ENCODE assay signal across 12 cellular contexts in genomic region chr12:110289021-110289710, GRCh38. TPM values are rescaled to one million over a fixed set of nuclear protein-coding genes. Genes with fewer than 3 reads are reported as not detected.
DNase-seq lines count a peak whose midpoint lies in the region; ATAC-seq, FAIRE-seq and TF ChIP-seq lines count a peak whose summit lies in the region.
"Had no signal": no experiment of that assay in that cellular context is flagged by ENCODE, and none has a peak within 500 bp of the region (broad histone marks: within the 10 kb centered on the region; RNA-seq: fewer than 3 reads in every experiment).

No MANE protein-coding gene starts in this region.

- TF ChIP-seq CTCF in WTC11 (IDR thresholded peaks at IDR 0.05), result no peak
- TF ChIP-seq CTCF in fibroblast of lung (conservative IDR thresholded peaks at IDR 0.05 in 1 of 2, IDR thresholded peaks at IDR 0.05 in 1 of 2; ENCODE audit: low read depth in 1 of 2, low read length in 2 of 2), result no peak
- TF ChIP-seq CTCF in pancreas (IDR thresholded peaks at IDR 0.05), result no peak

- H2AFZ ChIP-seq in fibroblast of lung (ENCODE audit: low read length), result no peak overlapping the region

- H3K4me3 ChIP-seq in CD4-positive, alpha-beta memory T cell (ENCODE audit: low read length in 2 of 2), result no peak overlapping the region
- H3K4me3 ChIP-seq in fibroblast of lung (replicated peaks in 1 of 4; ENCODE audit: control extremely low read depth in 1 of 4, insufficient read depth in 1 of 4, low read depth in 3 of 4, low read length in 4 of 4) (peak overlapping the region in 1 of 4 experiments; percentile 12), pancreas (no peak overlapping the region)

- no peak overlapping the region for H3K9ac ChIP-seq in fibroblast of lung (ENCODE audit: insufficient read depth, low read length)

- peaks cover 92% of the 10 kb centered on the region for H3K79me2 ChIP-seq in fibroblast of lung (ENCODE audit: control insufficient read depth, insufficient read depth, low read length)

- no peak for ATAC-seq in WTC11
- peak; percentile 21 to 48 (median 32) for ATAC-seq in pancreas
- no peak for ATAC-seq in GM18517 (IDR thresholded peaks at IDR 0.05; ENCODE audit: unreplicated experiment)
- ATAC-seq in GM21576 (IDR thresholded peaks at IDR 0.05; ENCODE audit: unreplicated experiment), result no peak
- no peak for ATAC-seq in GM18511 (IDR thresholded peaks at IDR 0.05; ENCODE audit: unreplicated experiment)

- peaks cover 19% of the 10 kb centered on the region for H4K20me1 ChIP-seq in fibroblast of lung (ENCODE audit: control insufficient read depth, extremely low read depth, insufficient read depth, low read length)

- no peaks in the 10 kb centered on the region for H3K9me3 Mint-ChIP-seq in CD4-positive, alpha-beta memory T cell
- H3K9me3 Mint-ChIP-seq in WTC11, result no peaks in the 10 kb centered on the region
- H3K9me3 Mint-ChIP-seq: CD14-positive monocyte had no signal

- no peak overlapping the region for H3K27ac ChIP-seq in CD4-positive, alpha-beta memory T cell (ENCODE audit: low read depth, low read length)
- peak overlapping the region; percentile 23 for H3K27ac ChIP-seq in fibroblast of lung (ENCODE audit: insufficient read depth, low read length)
- H3K27ac ChIP-seq in pancreas, result no peak overlapping the region
- H3K27ac ChIP-seq: HL-60 had no signal

- CTCF ChIA-PET in CD4-positive, alpha-beta memory T cell (lab: Charles Lee; ENCODE audit: partially characterized antibody), result interaction anchor here (0.8 to 2.0 kb wide), 3 partner anchors 33 to 221 kb away, joined by 3 to 5 read pairs (median 3); no protein-coding TSS in a partner anchor
- CTCF ChIA-PET in WTC11 (lab: Charles Lee), result interaction anchor here (0.6 kb wide), 1 partner anchor 187 kb away, joined by 3 read pairs; no protein-coding TSS in a partner anchor

- intact Hi-C loops in CD4-positive, alpha-beta memory T cell (cut with micrococcal nuclease), result no loop called here
- intact Hi-C loops in pancreas (cut with DNase I), result no loop called here

- POLR2A ChIA-PET in CD4-positive, alpha-beta memory T cell (lab: Charles Lee; ENCODE audit: partially characterized antibody), result interaction anchor here (1.3 to 2.2 kb wide), 2 partner anchors 9 to 18 kb away, joined by 3 to 9 read pairs; partner anchors contain the start of gene ATP2A2
- POLR2A ChIA-PET in WTC11 (lab: Charles Lee), result no interaction called here

- 16 to 21% methylated on average over 3 of the region's 3 CpGs for WGBS in pancreas, 2 donors

- H3K4me1 ChIP-seq in CD4-positive, alpha-beta memory T cell (ENCODE audit: insufficient read depth, low read length), result peaks cover 60% of the 10 kb centered on the region
- H3K4me1 ChIP-seq in fibroblast of lung (ENCODE audit: control insufficient read depth, extremely low read depth, insufficient read depth, low read length), result peaks cover 3% of the 10 kb centered on the region
- H3K4me1 ChIP-seq in pancreas, result peaks cover 7 to 29% (median 25%) of the 10 kb centered on the region in 3 donors

- peaks cover 18% of the 10 kb centered on the region for H3K36me3 ChIP-seq in CD4-positive, alpha-beta memory T cell (ENCODE audit: insufficient read depth, low read length)
- peaks cover 9% of the 10 kb centered on the region for H3K36me3 ChIP-seq in fibroblast of lung (ENCODE audit: control insufficient read depth, insufficient read depth, low read length)
- H3K36me3 ChIP-seq in pancreas, result peaks cover 0 to 16% (median 12%) of the 10 kb centered on the region in 3 donors

- peaks cover 40 to 62% (median 49%) of the 10 kb centered on the region in 4 donors for H3K4me1 Mint-ChIP-seq in CD4-positive, alpha-beta memory T cell
- H3K4me1 Mint-ChIP-seq in WTC11, result peaks cover 25% of the 10 kb centered on the region

- peak overlapping the region in 5 of 8 donors; percentile 8 to 66 (median 56) for H3K4me3 Mint-ChIP-seq in CD4-positive, alpha-beta memory T cell
- H3K4me3 Mint-ChIP-seq in WTC11, result no peak overlapping the region
- H3K4me3 Mint-ChIP-seq: CD14-positive monocyte had no signal

- no peaks in the 10 kb centered on the region for H3K9me3 ChIP-seq in CD4-positive, alpha-beta memory T cell (ENCODE audit: control insufficient read depth in 1 of 2, low read length in 2 of 2)
- H3K9me3 ChIP-seq in fibroblast of lung (ENCODE audit: control insufficient read depth, insufficient read depth, low read depth, low read length) (no peaks in the 10 kb centered on the region), pancreas (no peaks in the 10 kb centered on the region)

- peaks cover 24 to 70% of the 10 kb centered on the region in 2 donors for H3K36me3 Mint-ChIP-seq in CD4-positive, alpha-beta memory T cell
- peaks cover 75% of the 10 kb centered on the region for H3K36me3 Mint-ChIP-seq in WTC11

- H3K4me2 ChIP-seq in fibroblast of lung (ENCODE audit: extremely low read depth, insufficient read depth, low read length), result peak overlapping the region; percentile 42

- H3K27me3 Mint-ChIP-seq in CD4-positive, alpha-beta memory T cell, result no peaks in the 10 kb centered on the region
- no peaks in the 10 kb centered on the region for H3K27me3 Mint-ChIP-seq in WTC11 (ENCODE audit: low read depth)

- peak overlapping the region in 5 of 7 donors; percentile 33 to 82 (median 77) for H3K27ac Mint-ChIP-seq in CD4-positive, alpha-beta memory T cell
- 0 out of 2 replicates have a peak overlapping the region, but pooled peaks have one; percentile 35 for H3K27ac Mint-ChIP-seq in WTC11

- no peaks in the 10 kb centered on the region for H3K27me3 ChIP-seq in CD4-positive, alpha-beta memory T cell (ENCODE audit: insufficient read depth, low read length)
- no peaks in the 10 kb centered on the region for H3K27me3 ChIP-seq in fibroblast of lung (ENCODE audit: control insufficient read depth, insufficient read depth, low read length)
- H3K27me3 ChIP-seq in pancreas, result no peaks in the 10 kb centered on the region

- FAIRE-seq in pancreas (lab: Jason Lieb, UNC), result no peak

- no peak for DNase-seq in CD4-positive, alpha-beta memory T cell
- DNase-seq in WTC11 (ENCODE audit: low spot score), result no peak
- DNase-seq in fibroblast of lung (ENCODE audit: low read depth in 2 of 2), result no peak
- DNase-seq in pancreas, result no peak
- no peak for DNase-seq in activated CD4-positive, alpha-beta T cell treated with anti-CD3 and anti-CD28 coated beads for 4 hours
- DNase-seq: central memory CD4-positive, alpha-beta T cell; NCI-H1105 treated with DMSO at 0.1 percent for 48 hours had no signal

TF ChIP-seq in WTC11, 78 proteins besides CTCF, POLR2A, EP300 and RAD21:
- no peak for TF ChIP-seq NR1H2 (CRISPR knock-in tag; IDR thresholded peaks at IDR 0.05)
- TF ChIP-seq SOX15 (CRISPR knock-in tag; IDR thresholded peaks at IDR 0.05), result no peak
- no peak for TF ChIP-seq ESRRA (CRISPR knock-in tag; IDR thresholded peaks at IDR 0.05; ENCODE audit: borderline replicate concordance)
- TF ChIP-seq ZNF121 (CRISPR knock-in tag; IDR thresholded peaks at IDR 0.05), result no peak
- no peak for TF ChIP-seq RELA (CRISPR knock-in tag; IDR thresholded peaks at IDR 0.05; ENCODE audit: borderline replicate concordance)
- no peak for TF ChIP-seq ARID4B (CRISPR knock-in tag; IDR thresholded peaks at IDR 0.05; ENCODE audit: borderline replicate concordance)

RNA-seq across cellular contexts. Expression of gene ATP2A2, which starts 8.1 kb away (rescaled TPM):
- 10 to 100 TPM; 90.4 to 91.0 TPM for total RNA-seq in CD4-positive, alpha-beta memory T cell
- polyA plus RNA-seq in CD4-positive, alpha-beta memory T cell, result 1 to 10 TPM; 1.8 to 5.5 TPM
- 216 to 239 TPM (median 216 TPM) in 3 replicates for total RNA-seq in WTC11 (2021)
- total RNA-seq in fibroblast of lung, result 119 and 151 TPM in 2 replicates
- polyA plus RNA-seq in fibroblast of lung, result 203 and 216 TPM in 2 replicates
- polyA plus RNA-seq in fibroblast of lung (2012), result 201 and 225 TPM in 2 replicates
- 322 and 360 TPM in 2 replicates for polyA minus RNA-seq in fibroblast of lung (ENCODE audit: low replicate concordance)
- 10 to 100 TPM; 35.0 to 79.7 (median 60.3) TPM for total RNA-seq in pancreas
- polyA plus RNA-seq in pancreas, result 10 to 100 TPM; 16.3 to 36.7 TPM

Comparison
In these comparisons a context has a peak if more than half of its experiments do, and no peak if none do; other contexts are left out.
1. ATAC-seq: peak in pancreas (4 of 4); none in WTC11 (single experiment), GM18517 (single experiment), GM21576 (single experiment) and GM18511 (single experiment).